19 cellular contexts compared by ENCODE assay signal in the genomic region with DNA sequence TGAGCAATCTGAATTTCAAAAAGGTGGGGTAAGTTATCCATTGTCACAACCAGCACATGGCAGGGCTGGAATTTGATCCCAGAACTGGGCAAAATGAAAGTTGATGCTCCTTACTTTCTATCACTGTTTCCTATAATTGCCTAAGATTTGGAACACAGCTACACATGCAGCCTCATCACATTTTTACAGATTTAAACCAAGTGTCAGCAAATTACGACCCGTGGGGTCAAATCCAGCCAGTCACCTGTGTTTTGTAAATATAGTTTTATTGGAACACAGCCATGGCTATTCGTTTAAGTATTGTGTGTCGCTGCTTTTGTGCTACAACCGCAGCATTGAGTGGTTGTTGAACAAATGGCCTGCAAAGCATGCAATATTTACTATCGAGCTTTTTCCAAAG.
"Had no signal": no experiment of that assay in that cellular context is flagged by ENCODE, and none has a peak within 500 bp of the region (broad histone marks: within the 10 kb centered on the region; RNA-seq: fewer than 3 reads in every experiment).

No MANE protein-coding gene starts in this region.

- ATAC-seq: activated CD8-positive, alpha-beta memory T cell treated with anti-CD3 and anti-CD28 coated beads, Interleukin-2, amount 10 ng/mL, durations not matched to agents 7 days and 5 days; activated T-cell treated with anti-CD3 and anti-CD28 coated beads, Interleukin-2, amount 50 U/mL, for 4 hours; Right ventricle myocardium inferior; T-cell had no signal

- H3K27ac ChIP-seq: SK-N-MC had no signal

- H3K4me3 ChIP-seq: SK-N-MC had no signal

- DNase-seq: activated B cell treated with CpG ODN at 0.5 μM for 24 hours; activated CD4-positive, alpha-beta T cell treated with anti-CD3 and anti-CD28 coated beads for 1 hour; activated CD4-positive, alpha-beta T cell treated with anti-CD3 and anti-CD28 coated beads, Interleukin-2, amount 10 ng/mL, durations not matched to agents 24 days and 14 days; activated CD4-positive, alpha-beta T cell treated with anti-CD3 and anti-CD28 coated beads, Interleukin-2, amount 50 U/mL, for 48 hours; activated CD8-positive, alpha-beta memory T cell treated with anti-CD3 and anti-CD28 coated beads, Interleukin-2, amount 10 ng/mL, durations not matched to agents 7 days and 5 days; activated effector memory CD4-positive, alpha-beta T cell treated with anti-CD3 and anti-CD28 coated beads, Interleukin-2, amount 50 U/mL, for 16 hours; activated naive CD4-positive, alpha-beta T cell treated with Interleukin-2 at 50 U/mL for 16 hours; activated T-cell treated with anti-CD3 and anti-CD28 coated beads, Interleukin-2, amount 50 U/mL, for 4 hours; amygdala; KG1; NCI-H1048; NCI-H187 treated with DMSO at 0.1 percent for 48 hours; NCI-H2171 treated with DMSO at 0.1 percent for 48 hours; NCI-H226; T-cell; T-helper 2 cell; T1000 had no signal
